ENCODE assay signal across 18 cellular contexts in genomic region chr2:18787726-18788125, GRCh38.
"Had no signal": no experiment of that assay in that cellular context is flagged by ENCODE, and none has a peak within 500 bp of the region (broad histone marks: within the 10 kb centered on the region; RNA-seq: fewer than 3 reads in every experiment).

No MANE protein-coding gene starts in this region.

- ATAC-seq: activated CD4-positive, alpha-beta T cell treated with anti-CD3 and anti-CD28 coated beads for 36 hours; activated CD8-positive, alpha-beta T cell treated with anti-CD3 and anti-CD28 coated beads for 36 hours; activated T-cell treated with anti-CD3 and anti-CD28 coated beads, Interleukin-2, amount 50 U/mL, for 72 hours had no signal

- H3K79me2 ChIP-seq: parathyroid adenoma had no signal

- H3K9ac ChIP-seq: parathyroid adenoma had no signal

- H2AFZ ChIP-seq: parathyroid adenoma had no signal

- DNase-seq: activated CD4-positive, alpha-beta T cell treated with anti-CD3 and anti-CD28 coated beads for 36 hours; activated CD8-positive, alpha-beta memory T cell treated with anti-CD3 and anti-CD28 coated beads, Interleukin-2, amount 50 U/mL, for 4 hours; activated CD8-positive, alpha-beta T cell treated with anti-CD3 and anti-CD28 coated beads for 36 hours; activated naive CD8-positive, alpha-beta T cell treated with anti-CD3 and anti-CD28 coated beads, Interleukin-2, amount 10 ng/mL, durations not matched to agents 7 days and 5 days; activated T-cell treated with anti-CD3 and anti-CD28 coated beads, Interleukin-2, amount 50 U/mL, for 72 hours; anterior cingulate cortex; dorsolateral prefrontal cortex; heart left ventricle; midbrain; small intestine; T-helper 9 cell; thyroid gland had no signal

- FAIRE-seq: bronchial epithelial cell, endometrium, keratinocyte, small intestine had no signal

- H3K27me3 ChIP-seq: esophagus muscularis mucosa, heart left ventricle, right atrium auricular region, thyroid gland had no signal

- H3K36me3 ChIP-seq: esophagus muscularis mucosa, heart left ventricle, right atrium auricular region, thyroid gland had no signal

- H3K9me3 ChIP-seq: esophagus muscularis mucosa, thyroid gland had no signal

- H3K27ac ChIP-seq: dorsolateral prefrontal cortex, heart left ventricle, parathyroid adenoma, right atrium auricular region, thyroid gland had no signal

- H3K4me3 ChIP-seq: dorsolateral prefrontal cortex, esophagus muscularis mucosa, heart left ventricle, right atrium auricular region, thyroid gland had no signal
